In genomic region chr4:75110061-75110460, GRCh38 we compare ENCODE assay signal across 11 cellular contexts.
"Had no signal": no experiment of that assay in that cellular context is flagged by ENCODE, and none has a peak within 500 bp of the region (broad histone marks: within the 10 kb centered on the region; RNA-seq: fewer than 3 reads in every experiment).

No MANE protein-coding gene starts in this region.

- DNase-seq: GM23248, GOT3, H7, H9, HCEC 1CT, HFFc6 had no signal

- H3K4me3 ChIP-seq: GM23248, GM23338, HAP-1 had no signal

- H3K36me3 ChIP-seq: HAP-1 had no signal

- H3K27ac ChIP-seq: GM23248 had no signal

- ATAC-seq: GM23338, HCT116 had no signal

- H3K4me1 ChIP-seq: HAP-1 had no signal

- FAIRE-seq: H1, H54 had no signal

- H3K9me3 ChIP-seq: HAP-1 had no signal
